In genomic region chr1:179876289-179876715, GRCh38 we compare ENCODE assay signal across 8 cellular contexts. TPM values are rescaled to one million over a fixed set of nuclear protein-coding genes. Genes with fewer than 3 reads are reported as not detected.
A peak's percentile ranks its signal among the peaks of the same experiment; 100 is the strongest.
DNase-seq lines count a peak whose midpoint lies in the region; ATAC-seq and TF ChIP-seq lines count a peak whose summit lies in the region.

No MANE protein-coding gene starts in this region.

- H3K27ac ChIP-seq in cardiac muscle cell (peak overlapping the region; percentile 64), urinary bladder (ENCODE audit: low read depth) (peak overlapping the region; percentile 32)

- peaks cover 28% of the 10 kb centered on the region for H3K36me3 Mint-ChIP-seq in activated naive CD8-positive, alpha-beta T cell treated with anti-CD3 and anti-CD28 coated beads, Interleukin-2, amount 50 U/mL, for 24 hours (ENCODE audit: low read depth)

- intact Hi-C loops in Right ventricle myocardium inferior (cut with DNase I): no loop called here

- ATAC-seq in Right ventricle myocardium inferior: no peak
- no peak for ATAC-seq in activated naive CD8-positive, alpha-beta T cell treated with anti-CD3 and anti-CD28 coated beads, Interleukin-2, amount 50 U/mL, for 24 hours
- ATAC-seq in left lobe of liver: peak; percentile 22
- ATAC-seq in GM21737 (IDR thresholded peaks at IDR 0.05; ENCODE audit: unreplicated experiment): no peak
- no peak for ATAC-seq in GM18868 (IDR thresholded peaks at IDR 0.05; ENCODE audit: unreplicated experiment)

- TF ChIP-seq CTCF in cardiac muscle cell (IDR thresholded peaks at IDR 0.05; ENCODE audit: low read depth, low read length): no peak

- 50% methylated on average over 3 of the region's 3 CpGs for WGBS in urinary bladder

- H3K27me3 ChIP-seq in cardiac muscle cell: no peaks in the 10 kb centered on the region

- peak overlapping the region; percentile 93 for H3K27ac Mint-ChIP-seq in activated naive CD8-positive, alpha-beta T cell treated with anti-CD3 and anti-CD28 coated beads, Interleukin-2, amount 50 U/mL, for 24 hours

- no peaks in the 10 kb centered on the region for H3K9me3 Mint-ChIP-seq in activated naive CD8-positive, alpha-beta T cell treated with anti-CD3 and anti-CD28 coated beads, Interleukin-2, amount 50 U/mL, for 24 hours

- no peaks in the 10 kb centered on the region for H3K27me3 Mint-ChIP-seq in activated naive CD8-positive, alpha-beta T cell treated with anti-CD3 and anti-CD28 coated beads, Interleukin-2, amount 50 U/mL, for 24 hours

- H3K4me3 Mint-ChIP-seq in activated naive CD8-positive, alpha-beta T cell treated with anti-CD3 and anti-CD28 coated beads, Interleukin-2, amount 50 U/mL, for 24 hours: peak overlapping the region; percentile 90

- H3K4me3 ChIP-seq in cardiac muscle cell: peak overlapping the region; percentile 56
- no peak overlapping the region for H3K4me3 ChIP-seq in urinary bladder (ENCODE audit: low read depth, low read length)

- H3K4me1 Mint-ChIP-seq in activated naive CD8-positive, alpha-beta T cell treated with anti-CD3 and anti-CD28 coated beads, Interleukin-2, amount 50 U/mL, for 24 hours: peaks cover 60% of the 10 kb centered on the region

- H3K36me3 ChIP-seq in cardiac muscle cell (peaks cover 8% of the 10 kb centered on the region), urinary bladder (ENCODE audit: insufficient read depth) (no peaks in the 10 kb centered on the region)

- H3K9me3 ChIP-seq in cardiac muscle cell (ENCODE audit: low read depth): no peaks in the 10 kb centered on the region

- DNase-seq in cardiac muscle cell (ENCODE audit: low read depth in 1 of 2, low spot score in 1 of 2) (peak in 1 of 2 donors; percentile 62), Right ventricle myocardium inferior (ENCODE audit: missing footprints) (no peak), left lobe of liver (ENCODE audit: low spot score) (no peak), NCI-H2196 (lab: John Stamatoyannopoulos, UW; ENCODE audit: unreplicated experiment) (no peak)
- no peak for DNase-seq in activated naive CD8-positive, alpha-beta T cell treated with anti-CD3 and anti-CD28 coated beads, Interleukin-2, amount 50 U/mL, for 24 hours

- H3K4me1 ChIP-seq in cardiac muscle cell (ENCODE audit: low read depth) (peaks cover 25% of the 10 kb centered on the region), urinary bladder (ENCODE audit: insufficient read depth) (peaks cover 1% of the 10 kb centered on the region)

RNA-seq across cellular contexts. Expression of gene TOR1AIP2, which starts 1.3 kb away (rescaled TPM):
- total RNA-seq in cardiac muscle cell (56.2 and 75.6 TPM in 2 replicates), Right ventricle myocardium inferior (48.8 TPM), left lobe of liver (84.1 TPM), urinary bladder (90.1 TPM)
- polyA plus RNA-seq in cardiac muscle cell (20.7 and 21.9 TPM in 2 replicates), urinary bladder (9.6 TPM)

RNA-seq across cellular contexts. Expression of gene TOR1AIP1, which starts 5.8 kb away (rescaled TPM):
- 19.6 and 20.3 TPM in 2 replicates for total RNA-seq in cardiac muscle cell
- 18.2 and 24.0 TPM in 2 replicates for polyA plus RNA-seq in cardiac muscle cell
- 41.9 TPM for total RNA-seq in Right ventricle myocardium inferior
- 22.2 TPM for total RNA-seq in left lobe of liver
- total RNA-seq in urinary bladder: 104 TPM
- 85.9 TPM for polyA plus RNA-seq in urinary bladder
